ENCODE assay signal across 8 cellular contexts in genomic region chr18:7946724-7947377, GRCh38.
DNase-seq lines count a peak whose midpoint lies in the region; ATAC-seq and TF ChIP-seq lines count a peak whose summit lies in the region.

No MANE protein-coding gene starts in this region.

- TF ChIP-seq CTCF in choroid plexus epithelial cell (conservative IDR thresholded peaks at IDR 0.05; ENCODE audit: low read depth, low read length) = no peak

- DNase-seq in GDM1 (lab: John Stamatoyannopoulos, UW) (peak; percentile 52), NCI-H510A treated with DMSO at 0.1 percent for 48 hours (lab: John Stamatoyannopoulos, UW) (peak; percentile 52), choroid plexus epithelial cell (ENCODE audit: low read depth) (peak; percentile 95), lung microvascular endothelial cell (ENCODE audit: low read depth in 2 of 2) (peak; percentile 62 to 81), erythroblast (lab: John Stamatoyannopoulos, UW) (no peak), activated gamma-delta T cell (lab: John Stamatoyannopoulos, UW) (no peak)
- DNase-seq in stimulated activated CD4-positive, alpha-beta T cell treated with anti-CD3 and anti-CD28 coated beads, Interleukin-1b, Interleukin-23, amount 100 ng/mL, for 48 hours = no peak

- no peak for ATAC-seq in HG03097 (IDR thresholded peaks at IDR 0.05; ENCODE audit: low FRiP score, unreplicated experiment)

- no peak for TF ChIP-seq POLR2A in erythroblast (IDR thresholded peaks at IDR 0.05; ENCODE audit: low read length)

- peak overlapping the region; percentile 48 for H3K4me3 ChIP-seq in choroid plexus epithelial cell (ENCODE audit: low read depth, low read length)

Comparison
In these comparisons a context has a peak if more than half of its experiments do, and no peak if none do; other contexts are left out.
1. DNase-seq: peak in GDM1 (single experiment), NCI-H510A treated with DMSO at 0.1 percent for 48 hours (single experiment), choroid plexus epithelial cell (single experiment) and lung microvascular endothelial cell (2 of 2); none in erythroblast (0 of 2), activated gamma-delta T cell (single experiment) and stimulated activated CD4-positive, alpha-beta T cell treated with anti-CD3 and anti-CD28 coated beads, Interleukin-1b, Interleukin-23, amount 100 ng/mL, for 48 hours (single experiment).